In the genomic region with DNA sequence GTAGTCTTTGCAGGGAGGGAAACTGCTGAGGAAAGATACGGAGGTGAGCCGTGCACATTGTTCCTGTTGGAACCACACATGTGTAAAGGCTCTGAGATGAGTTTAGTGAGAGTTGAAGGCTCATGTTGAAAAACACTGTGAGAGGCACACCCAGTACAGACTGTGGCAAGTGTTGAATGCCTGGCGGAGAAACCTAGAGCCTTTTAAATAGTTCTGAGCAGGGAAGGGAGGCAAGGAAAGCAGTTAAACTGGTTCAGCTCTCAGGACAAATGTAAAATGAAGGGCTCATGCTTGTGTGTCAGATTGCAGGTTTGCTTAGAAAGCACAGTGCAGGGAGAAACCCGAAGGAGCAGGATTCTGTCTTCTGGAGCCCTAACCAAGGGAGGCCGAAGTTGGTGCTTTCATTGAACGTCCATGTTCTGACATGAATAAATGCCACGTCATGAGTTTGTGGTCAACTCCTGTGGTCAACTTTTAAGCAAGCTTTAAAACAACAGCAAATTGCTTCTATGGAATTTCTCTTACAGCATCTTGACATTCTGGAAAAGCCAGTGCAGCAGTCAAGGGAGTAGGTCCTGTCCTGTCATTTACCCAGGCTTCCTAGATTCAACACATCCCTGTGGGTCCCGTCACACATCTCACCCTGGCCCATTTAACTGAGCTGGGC, we compare ENCODE assay signal across 24 cellular contexts.
DNase-seq lines count a peak whose midpoint lies in the region; ATAC-seq and TF ChIP-seq lines count a peak whose summit lies in the region.
"Had no signal": no experiment of that assay in that cellular context is flagged by ENCODE, and none has a peak within 500 bp of the region (broad histone marks: within the 10 kb centered on the region; RNA-seq: fewer than 3 reads in every experiment).

No MANE protein-coding gene starts in this region.

- TF ChIP-seq CTCF in AG09309 (IDR thresholded peaks at IDR 0.05; ENCODE audit: control insufficient read depth, insufficient read depth, low read depth, low read length, missing control alignments) (no peak), IMR-90 (conservative IDR thresholded peaks at IDR 0.05; ENCODE audit: low read depth, low read length) (no peak), chondrocyte (IDR thresholded peaks at IDR 0.05) (no peak), mesothelial cell of epicardium (IDR thresholded peaks at IDR 0.05; ENCODE audit: unreplicated experiment) (no peak)

- H2AK9ac ChIP-seq in IMR-90 (replicated peaks; ENCODE audit: low read depth, low read length, poor library complexity) = no peak overlapping the region

- no peak overlapping the region for H3K27ac ChIP-seq in IMR-90 (ENCODE audit: insufficient read depth, low read length)
- H3K27ac ChIP-seq: breast epithelium, dorsolateral prefrontal cortex, tibial nerve had no signal

- H2BK15ac ChIP-seq in IMR-90 (ENCODE audit: low read depth, low read length) = no peak overlapping the region

- H2BK120ac ChIP-seq in IMR-90 (ENCODE audit: low read depth, low read length) = no peak overlapping the region

- dilution Hi-C loops in IMR-90 (cut with HindIII; ENCODE audit: low sequenced_read_pairs, unreplicated experiment) = no loop called here

- H2BK5ac ChIP-seq in IMR-90 (ENCODE audit: low read depth, low read length, poor library complexity, severe bottlenecking) = no peak overlapping the region

- no peaks in the 10 kb centered on the region for H3K36me3 Mint-ChIP-seq in chondrocyte (ENCODE audit: low read depth)
- peaks cover 17% of the 10 kb centered on the region for H3K36me3 Mint-ChIP-seq in mesothelial cell of epicardium
- H3K36me3 Mint-ChIP-seq: activated naive CD8-positive, alpha-beta T cell treated with anti-CD3 and anti-CD28 coated beads for 36 hours; CD8-positive, alpha-beta memory T cell; natural killer cell treated with Interleukin-12 subunit alpha and Interleukin-12 subunit beta and Interleukin-15 and Interleukin-18, amount 100 ng/mL, for 72 hours had no signal

- no peak for TF ChIP-seq RAD21 in IMR-90 (IDR thresholded peaks at IDR 0.05; ENCODE audit: low read length)

- H2AK5ac ChIP-seq in IMR-90 (ENCODE audit: low read depth, low read length) = no peak overlapping the region

- no peaks in the 10 kb centered on the region for H3K36me3 ChIP-seq in IMR-90 (ENCODE audit: control insufficient read depth, insufficient read depth, low read length)
- H3K36me3 ChIP-seq: breast epithelium, tibial nerve had no signal

- H3K27me3 ChIP-seq in IMR-90 (ENCODE audit: control insufficient read depth, insufficient read depth, low read length) = no peaks in the 10 kb centered on the region
- H3K27me3 ChIP-seq: breast epithelium, dorsolateral prefrontal cortex, tibial nerve had no signal

- H4K8ac ChIP-seq in IMR-90 (ENCODE audit: low read depth in 2 of 2, low read length in 2 of 2) = no peak overlapping the region

- no peak overlapping the region for H3K23ac ChIP-seq in IMR-90 (ENCODE audit: low read depth, low read length)

- H3K27me3 Mint-ChIP-seq in chondrocyte (ENCODE audit: low read depth) (no peaks in the 10 kb centered on the region), mesothelial cell of epicardium (ENCODE audit: low read depth) (no peaks in the 10 kb centered on the region)
- H3K27me3 Mint-ChIP-seq: activated naive CD8-positive, alpha-beta T cell treated with anti-CD3 and anti-CD28 coated beads for 36 hours had no signal

- H3K9me3 Mint-ChIP-seq in chondrocyte (ENCODE audit: low read depth) = peaks cover 9% of the 10 kb centered on the region
- H3K9me3 Mint-ChIP-seq in mesothelial cell of epicardium = peaks cover 9% of the 10 kb centered on the region

- no peak overlapping the region for H3K4ac ChIP-seq in IMR-90 (ENCODE audit: low read depth, low read length)

- no peak overlapping the region for H3K4me2 ChIP-seq in IMR-90 (ENCODE audit: low read depth, low read length)

- H3K79me1 ChIP-seq in IMR-90 (ENCODE audit: low read depth in 1 of 2, low read length in 2 of 2) = no peaks in the 10 kb centered on the region

- no peak overlapping the region for H4K91ac ChIP-seq in IMR-90 (ENCODE audit: insufficient read depth, low read depth, low read length)

- TF ChIP-seq POLR2A in IMR-90 (IDR thresholded peaks at IDR 0.05; ENCODE audit: low read depth, low read length) = no peak

- H3K4me1 ChIP-seq in IMR-90 (ENCODE audit: control insufficient read depth, insufficient read depth, low read length) = no peaks in the 10 kb centered on the region
- H3K4me1 ChIP-seq: breast epithelium had no signal

- ATAC-seq in IMR-90 (ENCODE audit: low read depth) = no peak
- ATAC-seq: activated T-cell treated with anti-CD3 and anti-CD28 coated beads, Interleukin-2, amount 50 U/mL, for 72 hours; natural killer cell treated with Interleukin-12 subunit alpha and Interleukin-12 subunit beta and Interleukin-15 and Interleukin-18, amount 100 ng/mL, for 72 hours; PC-3 had no signal

- H3K18ac ChIP-seq in IMR-90 (ENCODE audit: low read depth, low read length) = no peak overlapping the region

- H3K4me3 Mint-ChIP-seq in chondrocyte (ENCODE audit: unreplicated experiment) (no peak overlapping the region), mesothelial cell of epicardium (no peak overlapping the region)
- H3K4me3 Mint-ChIP-seq: activated naive CD8-positive, alpha-beta T cell treated with anti-CD3 and anti-CD28 coated beads for 36 hours; activated T-cell treated with anti-CD3 and anti-CD28 coated beads, Interleukin-2, amount 50 U/mL, for 72 hours; CD8-positive, alpha-beta memory T cell; natural killer cell treated with Interleukin-12 subunit alpha and Interleukin-12 subunit beta and Interleukin-15 and Interleukin-18, amount 100 ng/mL, for 72 hours had no signal

- no peak overlapping the region for H2BK20ac ChIP-seq in IMR-90 (ENCODE audit: low read depth, low read length)

- H4K20me1 ChIP-seq in IMR-90 (ENCODE audit: insufficient read depth, low read length) = no peaks in the 10 kb centered on the region

- 75% methylated on average over 6 of the region's 8 CpGs; no CpG with 5 or more reads in 1 of the 2 experiments for WGBS in IMR-90 (ENCODE audit: extremely low coverage in 2 of 2, insufficient read length in 1 of 2), 2 experiments

- DNase-seq in AG09309 (ENCODE audit: low read depth) (peak; percentile 29), IMR-90 (no peak), chondrocyte (ENCODE audit: low spot score) (no peak), mesothelial cell of epicardium (ENCODE audit: low spot score in 2 of 2, unreplicated experiment in 2 of 2) (no peak), NCI-H446 treated with DMSO at 0.1 percent for 48 hours (lab: John Stamatoyannopoulos, UW) (no peak), pons (ENCODE audit: low spot score) (no peak), NCI-H1105 treated with DMSO at 0.1 percent for 48 hours (lab: John Stamatoyannopoulos, UW) (no peak)
- no peak for DNase-seq in activated effector memory CD4-positive, alpha-beta T cell treated with anti-CD3 and anti-CD28 coated beads, Interleukin-2, amount 50 U/mL, for 16 hours
- DNase-seq: activated CD8-positive, alpha-beta memory T cell treated with anti-CD3 and anti-CD28 coated beads for 24 hours; activated naive CD8-positive, alpha-beta T cell treated with anti-CD3 and anti-CD28 coated beads for 36 hours; activated T-cell treated with anti-CD3 and anti-CD28 coated beads, Interleukin-2, amount 50 U/mL, for 72 hours; CD8-positive, alpha-beta memory T cell; DND-41; dorsolateral prefrontal cortex; GOT3; KBM-7; mesenchymal stem cell; NCI-H1092; NCI-H2171; NCI-H774; PC-3 had no signal

- no peak overlapping the region for H4K5ac ChIP-seq in IMR-90 (ENCODE audit: low read depth, low read length)

- peak overlapping the region; percentile 3 for H3K27ac Mint-ChIP-seq in chondrocyte (ENCODE audit: unreplicated experiment)
- peak overlapping the region; percentile 24 for H3K27ac Mint-ChIP-seq in mesothelial cell of epicardium
- H3K27ac Mint-ChIP-seq: activated naive CD8-positive, alpha-beta T cell treated with anti-CD3 and anti-CD28 coated beads for 36 hours; activated T-cell treated with anti-CD3 and anti-CD28 coated beads, Interleukin-2, amount 50 U/mL, for 72 hours; CD8-positive, alpha-beta memory T cell; natural killer cell treated with Interleukin-12 subunit alpha and Interleukin-12 subunit beta and Interleukin-15 and Interleukin-18, amount 100 ng/mL, for 72 hours had no signal

- no peak overlapping the region for H3K56ac ChIP-seq in IMR-90 (ENCODE audit: extremely low read depth, insufficient read depth, low read length)

- H3K4me1 Mint-ChIP-seq in chondrocyte (ENCODE audit: low read depth) (peaks cover 6% of the 10 kb centered on the region), mesothelial cell of epicardium (peaks cover 25% of the 10 kb centered on the region)
- H3K4me1 Mint-ChIP-seq: activated naive CD8-positive, alpha-beta T cell treated with anti-CD3 and anti-CD28 coated beads for 36 hours; CD8-positive, alpha-beta memory T cell had no signal

- no peak overlapping the region for H3K9ac ChIP-seq in IMR-90 (ENCODE audit: low read depth, low read length)

- in situ Hi-C loops in IMR-90 (cut with MboI; ENCODE audit: low sequenced_read_pairs) = no loop called here

- CTCF ChIA-PET in IMR-90 (lab: Yijun Ruan, JAX) = no interaction called here

- H3K9me1 ChIP-seq in IMR-90 (ENCODE audit: insufficient read depth, low read length) = no peaks in the 10 kb centered on the region

- no peak overlapping the region for H2AFZ ChIP-seq in IMR-90 (replicated peaks; ENCODE audit: low read length, poor library complexity)

- BruUV-seq in IMR-90 (replicated peaks; lab: Mats Ljungman, UMichigan) = no TSS peak

- no peak overlapping the region for H3K4me3 ChIP-seq in AG09309 (ENCODE audit: control insufficient read depth, low read depth, low read length)
- no peak overlapping the region for H3K4me3 ChIP-seq in IMR-90 (ENCODE audit: insufficient read depth, low read depth, low read length)
- H3K4me3 ChIP-seq: breast epithelium, dorsolateral prefrontal cortex, tibial nerve had no signal

- POLR2A ChIA-PET in IMR-90 (lab: Charles Lee; ENCODE audit: unreplicated experiment) = no interaction called here

- H3K14ac ChIP-seq in IMR-90 (replicated peaks; ENCODE audit: low read depth, low read length) = no peak overlapping the region

- H3K9me3 ChIP-seq in IMR-90 (ENCODE audit: control insufficient read depth, insufficient read depth, low read length) = no peaks in the 10 kb centered on the region
- H3K9me3 ChIP-seq: breast epithelium had no signal

- intact Hi-C loops in IMR-90 (cut with micrococcal nuclease) = no loop called here

TF ChIP-seq in IMR-90, 13 proteins besides CTCF, POLR2A, EP300 and RAD21:
- TF ChIP-seq RCOR1 (IDR thresholded peaks at IDR 0.05; ENCODE audit: insufficient replicate concordance, low read length) (no peak), CHD1 (IDR thresholded peaks at IDR 0.05; ENCODE audit: low read depth, low read length) (no peak), MAFK (IDR thresholded peaks at IDR 0.05; ENCODE audit: low read depth, low read length) (peak; percentile 19; the same call in 1 of the 2 replicates), MAZ (IDR thresholded peaks at IDR 0.05; ENCODE audit: borderline replicate concordance, low read depth, low read length) (no peak)
